Comparison of ENCODE assay signal across 7 cellular contexts in the genomic region with DNA sequence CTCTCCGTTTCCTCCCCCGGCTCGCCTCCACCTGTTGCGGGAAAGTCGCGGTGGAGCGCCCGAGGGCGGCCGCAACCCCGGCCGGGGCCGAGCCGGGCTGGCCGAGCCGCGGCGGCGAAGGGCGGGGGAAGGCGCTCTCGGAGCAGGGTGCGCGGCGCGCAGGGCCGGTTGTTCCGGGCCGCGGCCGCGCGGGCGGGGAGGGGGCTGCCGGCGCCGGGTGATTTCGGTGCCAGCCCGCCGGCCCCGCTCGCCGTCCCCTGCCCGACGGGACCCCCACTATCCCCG. TPM values are rescaled to one million over a fixed set of nuclear protein-coding genes. Genes with fewer than 3 reads are reported as not detected.
A peak's percentile ranks its signal among the peaks of the same experiment; 100 is the strongest.
DNase-seq lines count a peak whose midpoint lies in the region; ATAC-seq and TF ChIP-seq lines count a peak whose summit lies in the region.

No MANE protein-coding gene starts in this region.

- H3K27me3 ChIP-seq in HUES64 (ENCODE audit: insufficient read depth, low read length) (peaks cover 52% of the 10 kb centered on the region), lung (ENCODE audit: control insufficient read depth, insufficient read depth) (no peaks in the 10 kb centered on the region)

- no peaks in the 10 kb centered on the region for H3K9me3 Mint-ChIP-seq in type B pancreatic cell

- H3K4me3 ChIP-seq in HUES64 (ENCODE audit: low read length), result peak overlapping the region; percentile 78
- H3K4me3 ChIP-seq in lung, result peak overlapping the region; percentile 80

- in situ Hi-C loops in GM13977 (cut with MboI; ENCODE audit: low pct_unique_long_range_greater_than_20kb, low sequenced_read_pairs, unreplicated experiment), result no loop called here

- TF ChIP-seq CTCF in GM13977 (IDR thresholded peaks at IDR 0.05; ENCODE audit: extremely low read depth, insufficient read depth, missing control alignments) (no peak), lung (IDR thresholded peaks at IDR 0.05; ENCODE audit: control extremely low read depth, extremely low read depth) (no peak), type B pancreatic cell (conservative IDR thresholded peaks at IDR 0.05) (no peak)

- peak overlapping the region; percentile 68 for H3K9ac ChIP-seq in HUES64 (ENCODE audit: low read depth, low read length)

- ATAC-seq in GM21528 (IDR thresholded peaks at IDR 0.05; ENCODE audit: low FRiP score, unreplicated experiment) (peak; percentile 55), lung (ENCODE audit: insufficient read depth, low FRiP score) (peak; percentile 65)

- no peak overlapping the region for H3K27ac Mint-ChIP-seq in type B pancreatic cell

- H3K4me1 ChIP-seq in HUES64 (ENCODE audit: insufficient read depth, low read length), result peaks cover 24% of the 10 kb centered on the region
- H3K4me1 ChIP-seq in lung (ENCODE audit: control insufficient read depth in 2 of 2, insufficient read depth in 2 of 2, low read length in 2 of 2), result peaks cover 3 to 10% of the 10 kb centered on the region in 2 donors

- H3K4me3 Mint-ChIP-seq in type B pancreatic cell, result peak overlapping the region; percentile 75

- H3K9me3 ChIP-seq in HUES64 (ENCODE audit: insufficient read depth, low read depth, low read length), result no peaks in the 10 kb centered on the region
- no peaks in the 10 kb centered on the region for H3K9me3 ChIP-seq in lung (ENCODE audit: control insufficient read depth in 2 of 2, insufficient read depth in 1 of 2, low read length in 1 of 2)

- H3K36me3 Mint-ChIP-seq in type B pancreatic cell, result no peaks in the 10 kb centered on the region

- WGBS in HUES64, result under 1% methylated on average over 46 of the region's 46 CpGs
- WGBS in lung, 2 donors, result 0 to 1% methylated on average over 25 to 46 of the region's 46 CpGs

- H3K27me3 Mint-ChIP-seq in type B pancreatic cell, result peaks cover 41% of the 10 kb centered on the region

- DNase-seq in GM13977 (ENCODE audit: low spot score) (peak; percentile 80), lung (ENCODE audit: low spot score) (no peak), type B pancreatic cell (ENCODE audit: extremely low spot score, unreplicated experiment) (no peak), posterior vena cava (ENCODE audit: low spot score) (no peak)

- H3K4me1 Mint-ChIP-seq in type B pancreatic cell (ENCODE audit: unreplicated experiment), result peaks cover 17% of the 10 kb centered on the region

- H3K27ac ChIP-seq in HUES64 (ENCODE audit: low read depth, low read length), result peak overlapping the region; percentile 30; the same call in 1 of the 2 replicates
- peak overlapping the region; percentile 14 for H3K27ac ChIP-seq in cingulate gyrus (ENCODE audit: low read depth, low read length)
- H3K27ac ChIP-seq in lung (ENCODE audit: low read depth in 1 of 2, low read length in 1 of 2), result peak overlapping the region in 1 of 2 donors; percentile 91

- no peaks in the 10 kb centered on the region for H3K36me3 ChIP-seq in HUES64 (ENCODE audit: insufficient read depth, low read length)
- H3K36me3 ChIP-seq in lung (ENCODE audit: control insufficient read depth in 2 of 2, insufficient read depth in 2 of 2, low read length in 2 of 2), result no peaks in the 10 kb centered on the region

- intact Hi-C loops in posterior vena cava (cut with DNase I), result no loop called here

RNA-seq across cellular contexts. Expression of a gene that starts 0.2 kb away (rescaled TPM):
- polyA plus RNA-seq in HUES64 (2013, experiment 1 of 2), result 20.9 TPM
- polyA plus RNA-seq in HUES64 (2013, experiment 2 of 2), result 23.5 TPM
- 10 to 100 TPM; 15.0 to 23.4 TPM for total RNA-seq in lung
- polyA plus RNA-seq in lung, result 1 to 10 TPM; 8.4 to 9.6 TPM
- 17.8 and 45.4 TPM in 2 replicates for total RNA-seq in type B pancreatic cell (ENCODE audit: low replicate concordance)
- total RNA-seq in posterior vena cava, result 1 to 10 TPM; 2.7 to 3.1 TPM
